ENCODE assay signal across 14 cellular contexts in the genomic region with DNA sequence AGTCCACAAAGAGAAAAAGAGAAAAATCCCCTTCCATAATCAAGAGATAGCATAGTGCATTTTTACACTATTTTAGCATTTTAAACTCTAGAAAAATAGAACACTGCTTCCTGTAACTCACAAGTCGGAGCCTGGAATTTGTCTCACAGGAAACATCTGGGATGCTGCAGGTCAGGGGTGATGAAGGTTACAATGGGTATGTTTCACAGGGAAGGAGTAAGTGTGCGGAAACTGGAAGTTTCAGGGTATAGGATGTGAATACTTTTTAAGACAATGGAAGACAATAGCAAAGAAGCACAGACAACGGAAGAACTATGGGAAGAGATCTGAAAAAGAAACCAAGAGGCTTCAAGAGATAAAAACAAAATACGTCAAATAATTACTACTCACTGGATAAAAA.
DNase-seq lines count a peak whose midpoint lies in the region; ATAC-seq, FAIRE-seq and TF ChIP-seq lines count a peak whose summit lies in the region.
"Had no signal": no experiment of that assay in that cellular context is flagged by ENCODE, and none has a peak within 500 bp of the region (broad histone marks: within the 10 kb centered on the region; RNA-seq: fewer than 3 reads in every experiment).

No MANE protein-coding gene starts in this region.

- intact Hi-C loops in A673 (cut with micrococcal nuclease; ENCODE audit: unreplicated experiment) (loop anchor here (10.0 kb wide), 1 partner anchor 711 kb away; no protein-coding TSS in a partner anchor), adrenal gland (cut with DNase I) (no loop called here), endothelial cell of umbilical vein (cut with micrococcal nuclease) (loop anchor here (1.0 to 5.0 kb wide), 13 partner anchors 38 to 715 kb away; no protein-coding TSS in a partner anchor)
- intact Hi-C loops in CD4-positive, alpha-beta T cell (cut with DNase I, micrococcal nuclease): no loop called here

- DNase-seq in A673 (ENCODE audit: low spot score) (peak; percentile 79), adrenal gland (peak in 4 of 7 donors; percentile 21 to 75 (median 32)), endothelial cell of umbilical vein (ENCODE audit: low read depth, low spot score) (peak; percentile 98), lung microvascular endothelial cell (ENCODE audit: low read depth in 2 of 2) (peak; percentile 86 to 99), NCI-H2081 (lab: John Stamatoyannopoulos, UW) (no peak), DMS153 (lab: John Stamatoyannopoulos, UW) (no peak)
- DNase-seq in CD4-positive, alpha-beta T cell: no peak
- no peak for DNase-seq in activated CD4-positive, alpha-beta memory T cell treated with anti-CD3 and anti-CD28 coated beads, Interleukin-2, amount 10 ng/mL, durations not matched to agents 7 days and 5 days
- DNase-seq: AML-193, NCI-H1092 treated with DMSO at 0.1 percent for 48 hours, NCI-H1694, NCI-H345 had no signal

- H3K4me3 ChIP-seq in A673 (ENCODE audit: low read depth, low read length, poor library complexity, severe bottlenecking): peak overlapping the region; percentile 6
- no peak overlapping the region for H3K4me3 ChIP-seq in adrenal gland
- H3K4me3 ChIP-seq in endothelial cell of umbilical vein (replicated peaks in 1 of 3; ENCODE audit: insufficient read depth in 1 of 3, low read depth in 1 of 3, low read length in 3 of 3): peak overlapping the region in 1 of 3 experiments; percentile 49

- TF ChIP-seq CTCF in A673 (conservative IDR thresholded peaks at IDR 0.05; ENCODE audit: low read depth, low read length): no peak
- TF ChIP-seq CTCF in adrenal gland (IDR thresholded peaks at IDR 0.05): no peak
- no peak for TF ChIP-seq CTCF in endothelial cell of umbilical vein (IDR thresholded peaks at IDR 0.05; ENCODE audit: extremely low read depth in 1 of 2, insufficient read depth in 1 of 2, low read depth in 1 of 2, low read length in 2 of 2)
- TF ChIP-seq CTCF in CD4-positive, alpha-beta T cell (IDR thresholded peaks at IDR 0.05): no peak

- no peaks in the 10 kb centered on the region for H4K20me1 ChIP-seq in endothelial cell of umbilical vein (replicated peaks; ENCODE audit: control insufficient read depth, extremely low read depth, insufficient read depth, low read length)

- no peak overlapping the region for H3K4me3 Mint-ChIP-seq in CD4-positive, alpha-beta T cell
- H3K4me3 Mint-ChIP-seq in activated CD4-positive, alpha-beta memory T cell treated with anti-CD3 and anti-CD28 coated beads, Interleukin-2, amount 10 ng/mL, durations not matched to agents 7 days and 5 days: no peak overlapping the region

- peak; percentile 93 for FAIRE-seq in endothelial cell of umbilical vein (lab: Jason Lieb, UNC)
- FAIRE-seq: D721Med had no signal

- dilution Hi-C loops in endothelial cell of umbilical vein (cut with MboI; ENCODE audit: extremely low pct_ligation_motif_present, low sequenced_read_pairs): no loop called here

- peak overlapping the region; percentile 86 for H3K9ac ChIP-seq in endothelial cell of umbilical vein (replicated peaks; ENCODE audit: extremely low read depth, insufficient read depth, low read length)
- H3K9ac ChIP-seq: KMS-11 had no signal

- peak overlapping the region; percentile 59 for H3K27ac ChIP-seq in A673 (ENCODE audit: low read depth, low read length, poor library complexity, severe bottlenecking)
- no peak overlapping the region for H3K27ac ChIP-seq in adrenal gland
- peak overlapping the region; percentile 100 for H3K27ac ChIP-seq in endothelial cell of umbilical vein (ENCODE audit: insufficient read depth, low read depth, low read length)
- no peak overlapping the region for H3K27ac ChIP-seq in CD4-positive, alpha-beta T cell (ENCODE audit: low read depth, low read length)
- H3K27ac ChIP-seq: KMS-11 had no signal

- H3K9me3 ChIP-seq in A673 (ENCODE audit: low read depth, low read length, poor library complexity, severe bottlenecking): no peaks in the 10 kb centered on the region
- H3K9me3 ChIP-seq in adrenal gland (replicated peaks in 1 of 3): no peaks in the 10 kb centered on the region
- H3K9me3 ChIP-seq in endothelial cell of umbilical vein (replicated peaks; ENCODE audit: control insufficient read depth, insufficient read depth, low read length): no peaks in the 10 kb centered on the region
- H3K9me3 ChIP-seq in CD4-positive, alpha-beta T cell (ENCODE audit: control insufficient read depth, low read length): no peaks in the 10 kb centered on the region

- BruUV-seq in A673 (replicated peaks; lab: Mats Ljungman, UMichigan): TSS peak; percentile 69
- no TSS peak for BruUV-seq in endothelial cell of umbilical vein (replicated peaks; lab: Mats Ljungman, UMichigan)

- no peaks in the 10 kb centered on the region for H3K4me1 Mint-ChIP-seq in CD4-positive, alpha-beta T cell (ENCODE audit: low read depth)
- no peaks in the 10 kb centered on the region for H3K4me1 Mint-ChIP-seq in activated CD4-positive, alpha-beta memory T cell treated with anti-CD3 and anti-CD28 coated beads, Interleukin-2, amount 10 ng/mL, durations not matched to agents 7 days and 5 days

- H3K4me2 ChIP-seq in endothelial cell of umbilical vein (ENCODE audit: insufficient read depth, low read length): peak overlapping the region; percentile 90
- H3K4me2 ChIP-seq: KMS-11 had no signal

- H3K4me1 ChIP-seq in A673 (ENCODE audit: insufficient read depth, low read length, poor library complexity, severe bottlenecking) (peaks cover 23% of the 10 kb centered on the region), adrenal gland (replicated peaks in 1 of 2) (no peaks in the 10 kb centered on the region), endothelial cell of umbilical vein (ENCODE audit: control insufficient read depth, extremely low read depth, insufficient read depth, low read length) (peaks cover 33% of the 10 kb centered on the region)

- H3K27me3 Mint-ChIP-seq in CD4-positive, alpha-beta T cell: no peaks in the 10 kb centered on the region
- H3K27me3 Mint-ChIP-seq in activated CD4-positive, alpha-beta memory T cell treated with anti-CD3 and anti-CD28 coated beads, Interleukin-2, amount 10 ng/mL, durations not matched to agents 7 days and 5 days: no peaks in the 10 kb centered on the region

- ATAC-seq in CD4-positive, alpha-beta T cell (ENCODE audit: poor library complexity): no peak

- H3K27me3 ChIP-seq in A673 (replicated peaks; ENCODE audit: insufficient read depth, low read depth, low read length, poor library complexity) (no peaks in the 10 kb centered on the region), adrenal gland (no peaks in the 10 kb centered on the region), endothelial cell of umbilical vein (ENCODE audit: control insufficient read depth in 2 of 2, insufficient read depth in 2 of 2, low read length in 2 of 2) (no peaks in the 10 kb centered on the region)
- no peaks in the 10 kb centered on the region for H3K27me3 ChIP-seq in CD4-positive, alpha-beta T cell (ENCODE audit: control insufficient read depth, insufficient read depth, low read length)

- H3K79me2 ChIP-seq in endothelial cell of umbilical vein (ENCODE audit: control insufficient read depth, insufficient read depth, low read length): no peaks in the 10 kb centered on the region

- no peak overlapping the region for H2AFZ ChIP-seq in endothelial cell of umbilical vein (ENCODE audit: low read depth, low read length)

- WGBS in adrenal gland, 4 donors: 47 to 58% (median 52%) methylated on average over 4 of the region's 4 CpGs

- H3K36me3 Mint-ChIP-seq in CD4-positive, alpha-beta T cell (ENCODE audit: low read depth): no peaks in the 10 kb centered on the region
- no peaks in the 10 kb centered on the region for H3K36me3 Mint-ChIP-seq in activated CD4-positive, alpha-beta memory T cell treated with anti-CD3 and anti-CD28 coated beads, Interleukin-2, amount 10 ng/mL, durations not matched to agents 7 days and 5 days (ENCODE audit: low read depth)

- CTCF ChIA-PET in A673 (lab: Charles Lee) (no interaction called here), endothelial cell of umbilical vein (lab: Charles Lee) (interaction anchor here (0.6 to 1.5 kb wide), 8 partner anchors 9 to 619 kb away, joined by 3 to 19 read pairs (median 3); no protein-coding TSS in a partner anchor)
- CTCF ChIA-PET in CD4-positive, alpha-beta T cell (lab: Charles Lee): no interaction called here
- CTCF ChIA-PET in activated CD4-positive, alpha-beta memory T cell treated with anti-CD3 and anti-CD28 coated beads, Interleukin-2, amount 10 ng/mL, durations not matched to agents 7 days and 5 days (lab: Charles Lee): no interaction called here

- TF ChIP-seq POLR2A in adrenal gland (IDR thresholded peaks at IDR 0.05) (no peak), endothelial cell of umbilical vein (IDR thresholded peaks at IDR 0.05; ENCODE audit: low read depth, low read length) (peak; percentile 70)

- no peaks in the 10 kb centered on the region for H3K9me1 ChIP-seq in endothelial cell of umbilical vein (replicated peaks; ENCODE audit: control insufficient read depth, extremely low read depth, insufficient read depth, low read length)

- no peak overlapping the region for H3K27ac Mint-ChIP-seq in CD4-positive, alpha-beta T cell
- H3K27ac Mint-ChIP-seq in activated CD4-positive, alpha-beta memory T cell treated with anti-CD3 and anti-CD28 coated beads, Interleukin-2, amount 10 ng/mL, durations not matched to agents 7 days and 5 days: no peak overlapping the region

- H3K36me3 ChIP-seq in A673 (ENCODE audit: insufficient read depth, low read length, poor library complexity, severe bottlenecking): no peaks in the 10 kb centered on the region
- H3K36me3 ChIP-seq in adrenal gland (replicated peaks in 1 of 2): no peaks in the 10 kb centered on the region
- no peaks in the 10 kb centered on the region for H3K36me3 ChIP-seq in endothelial cell of umbilical vein (ENCODE audit: control insufficient read depth in 2 of 2, extremely low read depth in 1 of 2, insufficient read depth in 2 of 2, low read length in 2 of 2)

- POLR2A ChIA-PET in A673 (lab: Charles Lee; ENCODE audit: low non-redundant PET): no interaction called here
- POLR2A ChIA-PET in endothelial cell of umbilical vein (lab: Charles Lee): interaction anchor here (0.7 to 1.0 kb wide), 2 partner anchors 146 to 363 kb away, joined by 3 read pairs; no protein-coding TSS in a partner anchor
- POLR2A ChIA-PET in CD4-positive, alpha-beta T cell (lab: Charles Lee): no interaction called here
- POLR2A ChIA-PET in activated CD4-positive, alpha-beta memory T cell treated with anti-CD3 and anti-CD28 coated beads, Interleukin-2, amount 10 ng/mL, durations not matched to agents 7 days and 5 days (lab: Charles Lee): no interaction called here

- no peaks in the 10 kb centered on the region for H3K9me3 Mint-ChIP-seq in CD4-positive, alpha-beta T cell
- H3K9me3 Mint-ChIP-seq in activated CD4-positive, alpha-beta memory T cell treated with anti-CD3 and anti-CD28 coated beads, Interleukin-2, amount 10 ng/mL, durations not matched to agents 7 days and 5 days: no peaks in the 10 kb centered on the region

TF ChIP-seq in endothelial cell of umbilical vein, 7 proteins besides CTCF, POLR2A, EP300 and RAD21 (continues in another document):
- TF ChIP-seq JUN (IDR thresholded peaks at IDR 0.05; ENCODE audit: borderline replicate concordance, insufficient read depth, insufficient read length, low read depth): peak; percentile 76
- TF ChIP-seq EZH2 (IDR thresholded peaks at IDR 0.05; ENCODE audit: borderline replicate concordance, low read depth, low read length, severe bottlenecking): no peak
- peak; percentile 93 for TF ChIP-seq POLR2AphosphoS5 (IDR thresholded peaks at IDR 0.05; ENCODE audit: insufficient read depth, low read depth, low read length)

Comparison
In these comparisons a context has a peak if more than half of its experiments do, and no peak if none do; other contexts are left out.
1. DNase-seq: peak in A673 (single experiment), adrenal gland (4 of 7), endothelial cell of umbilical vein (single experiment) and lung microvascular endothelial cell (2 of 2); none in NCI-H2081 (0 of 2), DMS153 (single experiment), CD4-positive, alpha-beta T cell (0 of 10) and activated CD4-positive, alpha-beta memory T cell treated with anti-CD3 and anti-CD28 coated beads, Interleukin-2, amount 10 ng/mL, durations not matched to agents 7 days and 5 days (single experiment).
2. H3K27ac ChIP-seq: peak in A673 (single experiment) and endothelial cell of umbilical vein (single experiment); none in adrenal gland (0 of 5) and CD4-positive, alpha-beta T cell (single experiment).
3. intact Hi-C loops: an anchor here in A673 (10.0 kb wide) and endothelial cell of umbilical vein (1.0 to 5.0 kb wide); none called in adrenal gland and CD4-positive, alpha-beta T cell.